2 cellular contexts compared by ENCODE assay signal in the genomic region with DNA sequence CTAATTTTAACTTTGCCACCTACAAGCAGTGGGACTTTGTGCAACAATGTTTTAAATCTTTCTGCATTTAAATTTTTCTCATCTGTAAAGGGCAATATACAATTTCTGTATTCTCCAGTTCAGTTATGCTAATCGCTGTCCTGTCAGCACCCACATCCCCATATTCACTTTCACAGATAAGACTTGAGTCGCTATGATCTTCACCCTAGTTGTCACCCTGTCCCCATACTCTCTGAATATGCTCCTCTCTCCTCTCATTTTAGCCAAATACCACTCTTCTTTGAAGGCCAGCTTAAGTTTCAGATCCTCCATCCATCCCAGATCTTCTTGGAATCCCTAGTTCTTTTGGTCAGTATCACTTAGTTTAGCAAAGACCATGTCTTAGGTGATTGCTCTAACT.
TF ChIP-seq lines count a peak whose summit lies in the region.

No MANE protein-coding gene starts in this region.

TF ChIP-seq in K562, 482 proteins besides CTCF, POLR2A, EP300 and RAD21:
- TF ChIP-seq ATF1 (CRISPR knock-in tag; IDR thresholded peaks at IDR 0.05): no peak
- no peak for TF ChIP-seq ATF1 (tag; IDR thresholded peaks at IDR 0.05)
- TF ChIP-seq, protein P1, sequence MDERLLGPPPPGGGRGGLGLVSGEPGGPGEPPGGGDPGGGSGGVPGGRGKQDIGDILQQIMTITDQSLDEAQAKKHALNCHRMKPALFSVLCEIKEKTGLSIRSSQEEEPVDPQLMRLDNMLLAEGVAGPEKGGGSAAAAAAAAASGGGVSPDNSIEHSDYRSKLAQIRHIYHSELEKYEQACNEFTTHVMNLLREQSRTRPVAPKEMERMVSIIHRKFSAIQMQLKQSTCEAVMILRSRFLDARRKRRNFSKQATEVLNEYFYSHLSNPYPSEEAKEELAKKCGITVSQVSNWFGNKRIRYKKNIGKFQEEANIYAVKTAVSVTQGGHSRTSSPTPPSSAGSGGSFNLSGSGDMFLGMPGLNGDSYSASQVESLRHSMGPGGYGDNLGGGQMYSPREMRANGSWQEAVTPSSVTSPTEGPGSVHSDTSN (CRISPR knock-in tag; IDR thresholded peaks at IDR 0.05; ENCODE audit: low read depth): no peak
- TF ChIP-seq, protein P1 (tag; conservative IDR thresholded peaks at IDR 0.05; ENCODE audit: low read depth): 0 out of 2 replicates have a peak, but pooled peaks have one; percentile 35
- TF ChIP-seq MEIS2 (IDR thresholded peaks at IDR 0.05; ENCODE audit: partially characterized antibody): peak; percentile 25
- TF ChIP-seq EHMT2 (IDR thresholded peaks at IDR 0.05): peak; percentile 72
- TF ChIP-seq, protein P2, sequence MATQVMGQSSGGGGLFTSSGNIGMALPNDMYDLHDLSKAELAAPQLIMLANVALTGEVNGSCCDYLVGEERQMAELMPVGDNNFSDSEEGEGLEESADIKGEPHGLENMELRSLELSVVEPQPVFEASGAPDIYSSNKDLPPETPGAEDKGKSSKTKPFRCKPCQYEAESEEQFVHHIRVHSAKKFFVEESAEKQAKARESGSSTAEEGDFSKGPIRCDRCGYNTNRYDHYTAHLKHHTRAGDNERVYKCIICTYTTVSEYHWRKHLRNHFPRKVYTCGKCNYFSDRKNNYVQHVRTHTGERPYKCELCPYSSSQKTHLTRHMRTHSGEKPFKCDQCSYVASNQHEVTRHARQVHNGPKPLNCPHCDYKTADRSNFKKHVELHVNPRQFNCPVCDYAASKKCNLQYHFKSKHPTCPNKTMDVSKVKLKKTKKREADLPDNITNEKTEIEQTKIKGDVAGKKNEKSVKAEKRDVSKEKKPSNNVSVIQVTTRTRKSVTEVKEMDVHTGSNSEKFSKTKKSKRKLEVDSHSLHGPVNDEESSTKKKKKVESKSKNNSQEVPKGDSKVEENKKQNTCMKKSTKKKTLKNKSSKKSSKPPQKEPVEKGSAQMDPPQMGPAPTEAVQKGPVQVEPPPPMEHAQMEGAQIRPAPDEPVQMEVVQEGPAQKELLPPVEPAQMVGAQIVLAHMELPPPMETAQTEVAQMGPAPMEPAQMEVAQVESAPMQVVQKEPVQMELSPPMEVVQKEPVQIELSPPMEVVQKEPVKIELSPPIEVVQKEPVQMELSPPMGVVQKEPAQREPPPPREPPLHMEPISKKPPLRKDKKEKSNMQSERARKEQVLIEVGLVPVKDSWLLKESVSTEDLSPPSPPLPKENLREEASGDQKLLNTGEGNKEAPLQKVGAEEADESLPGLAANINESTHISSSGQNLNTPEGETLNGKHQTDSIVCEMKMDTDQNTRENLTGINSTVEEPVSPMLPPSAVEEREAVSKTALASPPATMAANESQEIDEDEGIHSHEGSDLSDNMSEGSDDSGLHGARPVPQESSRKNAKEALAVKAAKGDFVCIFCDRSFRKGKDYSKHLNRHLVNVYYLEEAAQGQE (CRISPR knock-in tag; IDR thresholded peaks at IDR 0.05; ENCODE audit: low read depth): peak; percentile 46; the same call in 1 of the 2 replicates
TF ChIP-seq in K562: peak in this region for 4.

TF ChIP-seq in SK-N-SH, 30 proteins besides CTCF, POLR2A, EP300 and RAD21:
- TF ChIP-seq CHD2 (IDR thresholded peaks at IDR 0.05; ENCODE audit: low read length, partially characterized antibody): no peak
- no peak for TF ChIP-seq FOXJ3 (CRISPR knock-in tag; IDR thresholded peaks at IDR 0.05)
- TF ChIP-seq POLR2AphosphoS5 (IDR thresholded peaks at IDR 0.05; ENCODE audit: low read depth, low read length): no peak
- TF ChIP-seq, protein P3, sequence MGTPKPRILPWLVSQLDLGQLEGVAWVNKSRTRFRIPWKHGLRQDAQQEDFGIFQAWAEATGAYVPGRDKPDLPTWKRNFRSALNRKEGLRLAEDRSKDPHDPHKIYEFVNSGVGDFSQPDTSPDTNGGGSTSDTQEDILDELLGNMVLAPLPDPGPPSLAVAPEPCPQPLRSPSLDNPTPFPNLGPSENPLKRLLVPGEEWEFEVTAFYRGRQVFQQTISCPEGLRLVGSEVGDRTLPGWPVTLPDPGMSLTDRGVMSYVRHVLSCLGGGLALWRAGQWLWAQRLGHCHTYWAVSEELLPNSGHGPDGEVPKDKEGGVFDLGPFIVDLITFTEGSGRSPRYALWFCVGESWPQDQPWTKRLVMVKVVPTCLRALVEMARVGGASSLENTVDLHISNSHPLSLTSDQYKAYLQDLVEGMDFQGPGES (IDR thresholded peaks at IDR 0.05; ENCODE audit: low read depth, low read length): no peak
- TF ChIP-seq, protein P2 (IDR thresholded peaks at IDR 0.05; ENCODE audit: low read depth, low read length): no peak
- TF ChIP-seq FOSL2 (IDR thresholded peaks at IDR 0.05; ENCODE audit: borderline replicate concordance, low read depth): no peak
- no peak for TF ChIP-seq GATA2 (CRISPR knock-in tag; IDR thresholded peaks at IDR 0.05)
- TF ChIP-seq ELF1 (IDR thresholded peaks at IDR 0.05): no peak
- TF ChIP-seq, protein P4, sequence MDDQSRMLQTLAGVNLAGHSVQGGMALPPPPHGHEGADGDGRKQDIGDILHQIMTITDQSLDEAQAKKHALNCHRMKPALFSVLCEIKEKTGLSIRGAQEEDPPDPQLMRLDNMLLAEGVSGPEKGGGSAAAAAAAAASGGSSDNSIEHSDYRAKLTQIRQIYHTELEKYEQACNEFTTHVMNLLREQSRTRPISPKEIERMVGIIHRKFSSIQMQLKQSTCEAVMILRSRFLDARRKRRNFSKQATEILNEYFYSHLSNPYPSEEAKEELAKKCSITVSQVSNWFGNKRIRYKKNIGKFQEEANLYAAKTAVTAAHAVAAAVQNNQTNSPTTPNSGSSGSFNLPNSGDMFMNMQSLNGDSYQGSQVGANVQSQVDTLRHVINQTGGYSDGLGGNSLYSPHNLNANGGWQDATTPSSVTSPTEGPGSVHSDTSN (IDR thresholded peaks at IDR 0.05): no peak
- TF ChIP-seq TEAD4 (IDR thresholded peaks at IDR 0.05; ENCODE audit: borderline replicate concordance, insufficient read depth): no peak
- TF ChIP-seq, protein P5, sequence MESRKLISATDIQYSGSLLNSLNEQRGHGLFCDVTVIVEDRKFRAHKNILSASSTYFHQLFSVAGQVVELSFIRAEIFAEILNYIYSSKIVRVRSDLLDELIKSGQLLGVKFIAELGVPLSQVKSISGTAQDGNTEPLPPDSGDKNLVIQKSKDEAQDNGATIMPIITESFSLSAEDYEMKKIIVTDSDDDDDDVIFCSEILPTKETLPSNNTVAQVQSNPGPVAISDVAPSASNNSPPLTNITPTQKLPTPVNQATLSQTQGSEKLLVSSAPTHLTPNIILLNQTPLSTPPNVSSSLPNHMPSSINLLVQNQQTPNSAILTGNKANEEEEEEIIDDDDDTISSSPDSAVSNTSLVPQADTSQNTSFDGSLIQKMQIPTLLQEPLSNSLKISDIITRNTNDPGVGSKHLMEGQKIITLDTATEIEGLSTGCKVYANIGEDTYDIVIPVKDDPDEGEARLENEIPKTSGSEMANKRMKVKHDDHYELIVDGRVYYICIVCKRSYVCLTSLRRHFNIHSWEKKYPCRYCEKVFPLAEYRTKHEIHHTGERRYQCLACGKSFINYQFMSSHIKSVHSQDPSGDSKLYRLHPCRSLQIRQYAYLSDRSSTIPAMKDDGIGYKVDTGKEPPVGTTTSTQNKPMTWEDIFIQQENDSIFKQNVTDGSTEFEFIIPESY (IDR thresholded peaks at IDR 0.05; ENCODE audit: borderline replicate concordance, low read depth): no peak
- no peak for TF ChIP-seq MXI1 (IDR thresholded peaks at IDR 0.05; ENCODE audit: low read depth, low read length)
- no peak for TF ChIP-seq SIN3A (IDR thresholded peaks at IDR 0.05; ENCODE audit: borderline replicate concordance, low read depth, low read length)
